ENCODE assay signal across 21 cellular contexts in genomic region chr6:104809116-104809515, GRCh38.
"Had no signal": no experiment of that assay in that cellular context is flagged by ENCODE, and none has a peak within 500 bp of the region (broad histone marks: within the 10 kb centered on the region; RNA-seq: fewer than 3 reads in every experiment).

No MANE protein-coding gene starts in this region.

- DNase-seq: effector CD4-positive, alpha-beta T cell; effector memory CD4-positive, alpha-beta T cell; foreskin keratinocyte; heart left ventricle; hypothalamus; immature natural killer cell; left cardiac atrium; left lung; left ventricle myocardium superior; lower lobe of right lung; mesenchymal stem cell; mucosa of descending colon; naive B cell had no signal

- H3K27me3 ChIP-seq: esophagus muscularis mucosa, foreskin keratinocyte, gastroesophageal sphincter, heart left ventricle, hepatocyte, left lung had no signal

- H3K79me2 ChIP-seq: hepatocyte had no signal

- H3K27ac ChIP-seq: coronary artery, esophagus muscularis mucosa, foreskin keratinocyte, gastroesophageal sphincter, heart left ventricle, hepatocyte, left lung, lower lobe of right lung had no signal

- FAIRE-seq: colon, frontal cortex, islet of Langerhans, keratinocyte had no signal

- H3K4me2 ChIP-seq: hepatocyte had no signal

- H3K9me3 ChIP-seq: mucosa of descending colon had no signal

- H2AFZ ChIP-seq: hepatocyte had no signal

- H3K4me3 ChIP-seq: coronary artery, esophagus muscularis mucosa, gastroesophageal sphincter, heart left ventricle, hepatocyte, left lung, lower lobe of right lung, mucosa of descending colon had no signal

- H3K4me1 ChIP-seq: esophagus muscularis mucosa, foreskin keratinocyte, gastroesophageal sphincter, heart left ventricle, left lung, lower lobe of right lung had no signal

- H3K36me3 ChIP-seq: lower lobe of right lung had no signal
